22 cellular contexts compared by ENCODE assay signal in the genomic region with DNA sequence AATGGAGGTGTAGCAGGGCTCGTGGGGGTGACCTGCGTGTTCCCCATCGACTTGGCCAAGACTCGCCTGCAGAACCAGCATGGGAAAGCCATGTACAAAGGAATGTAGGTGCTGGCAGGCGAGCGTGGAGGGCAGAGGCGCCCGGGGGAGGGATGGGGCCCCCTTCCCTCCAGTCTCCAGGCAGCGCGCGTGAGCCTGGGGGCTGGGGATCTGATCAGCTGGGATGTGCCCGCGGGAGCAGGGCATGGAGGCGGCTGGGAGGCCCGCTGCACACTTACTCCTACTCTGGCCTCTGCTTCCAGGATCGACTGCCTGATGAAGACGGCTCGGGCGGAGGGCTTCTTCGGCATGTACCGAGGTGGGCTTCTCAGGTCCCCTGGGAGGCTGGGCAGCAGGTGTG. TPM values are rescaled to one million over a fixed set of nuclear protein-coding genes. Genes with fewer than 3 reads are reported as not detected.
"Had no signal": no experiment of that assay in that cellular context is flagged by ENCODE, and none has a peak within 500 bp of the region (broad histone marks: within the 10 kb centered on the region; RNA-seq: fewer than 3 reads in every experiment).

No MANE protein-coding gene starts in this region.

- H3K27me3 ChIP-seq: brain microvascular endothelial cell, heart right ventricle, upper lobe of right lung had no signal

- H3K4me1 ChIP-seq: parathyroid adenoma, upper lobe of right lung had no signal

- H3K36me3 ChIP-seq: brain microvascular endothelial cell, gastroesophageal sphincter, heart right ventricle, thoracic aorta, upper lobe of right lung had no signal

- H3K9ac ChIP-seq: parathyroid adenoma had no signal

- H3K4me3 ChIP-seq: esophagus muscularis mucosa, gastroesophageal sphincter, heart right ventricle, thoracic aorta, upper lobe of right lung had no signal

- H3K9me3 ChIP-seq: esophagus muscularis mucosa, gastroesophageal sphincter, heart right ventricle, thoracic aorta, upper lobe of right lung had no signal

- ATAC-seq: activated naive CD8-positive, alpha-beta T cell treated with anti-CD3 and anti-CD28 coated beads, Interleukin-2, amount 50 U/mL, for 24 hours; gastroesophageal sphincter; naive thymus-derived CD4-positive, alpha-beta T cell; upper lobe of right lung had no signal

- DNase-seq: activated CD4-positive, alpha-beta memory T cell treated with anti-CD3 and anti-CD28 coated beads, Interleukin-2, amount 10 ng/mL, durations not matched to agents 7 days and 5 days; activated CD4-positive, alpha-beta T cell treated with anti-CD3 and anti-CD28 coated beads for 48 hours; activated CD4-positive, CD25-positive, alpha-beta regulatory T cell; activated naive CD4-positive, alpha-beta T cell treated with anti-CD3 and anti-CD28 coated beads, Interleukin-2, amount 10 ng/mL, durations not matched to agents 7 days and 5 days; activated naive CD8-positive, alpha-beta T cell treated with anti-CD3 and anti-CD28 coated beads, Interleukin-2, amount 50 U/mL, for 24 hours; activated T-cell treated with anti-CD3 and anti-CD28 coated beads, Interleukin-2, amount 50 U/mL, for 1 hour; brain microvascular endothelial cell; cortex of kidney; effector CD4-positive, alpha-beta T cell; heart right ventricle; immature natural killer cell; mesenchymal stem cell; naive thymus-derived CD4-positive, alpha-beta T cell; stimulated activated CD4-positive, alpha-beta T cell treated with anti-CD3 and anti-CD28 coated beads, Interleukin-12 subunit alpha, Interleukin-12 subunit beta, amount 100 ng/mL, for 4 hours; stimulated activated CD4-positive, alpha-beta T cell treated with anti-CD3 and anti-CD28 coated beads, Interleukin-1b, Interleukin-23, amount 100 ng/mL, for 48 hours; T-helper 1 cell; T1000; upper lobe of right lung had no signal

- H3K27ac ChIP-seq: brain microvascular endothelial cell, esophagus muscularis mucosa, gastroesophageal sphincter, heart right ventricle, parathyroid adenoma, thoracic aorta, upper lobe of right lung had no signal

RNA-seq across cellular contexts. Expression of gene SLC25A18, which starts 17.8 kb away (rescaled TPM):
- total RNA-seq: activated CD4-positive, alpha-beta memory T cell treated with anti-CD3 and anti-CD28 coated beads, Interleukin-2, amount 10 ng/mL, durations not matched to agents 7 days and 5 days; naive thymus-derived CD4-positive, alpha-beta T cell; thoracic aorta had no signal
